Comparison of ENCODE assay signal across 1 cellular context in genomic region chr1:157230500-157230899, GRCh38.
TF ChIP-seq lines count a peak whose summit lies in the region.

No MANE protein-coding gene starts in this region.

TF ChIP-seq in K562, 482 proteins besides CTCF, POLR2A, EP300 and RAD21 (continued from another document):
- TF ChIP-seq NKRF (IDR thresholded peaks at IDR 0.05; ENCODE audit: borderline replicate concordance) (no peak), KAT2B (IDR thresholded peaks at IDR 0.05; ENCODE audit: low read depth, low read length) (no peak), CCAR2 (IDR thresholded peaks at IDR 0.05; ENCODE audit: low read depth, low read length) (no peak), SRSF1 (IDR thresholded peaks at IDR 0.05; ENCODE audit: low read depth, low read length) (no peak), ZNF586 (CRISPR knock-in tag; conservative IDR thresholded peaks at IDR 0.05) (no peak), SMARCB1 (IDR thresholded peaks at IDR 0.05; ENCODE audit: insufficient read length, low read depth) (no peak), HMG20B (CRISPR knock-in tag; IDR thresholded peaks at IDR 0.05) (no peak)
TF ChIP-seq in K562: peak in this region for 0.
